In genomic region chr22:50304528-50305392, GRCh38 we compare ENCODE assay signal across 8 cellular contexts. TPM values are rescaled to one million over a fixed set of nuclear protein-coding genes. Genes with fewer than 3 reads are reported as not detected.
DNase-seq lines count a peak whose midpoint lies in the region; ATAC-seq, FAIRE-seq and TF ChIP-seq lines count a peak whose summit lies in the region.

No MANE protein-coding gene starts in this region.

- H3K36me3 ChIP-seq in ACC112 (ENCODE audit: insufficient read depth, low read length) (no peaks in the 10 kb centered on the region), bronchial epithelial cell (ENCODE audit: control insufficient read depth, insufficient read depth, low read length) (peaks cover 22% of the 10 kb centered on the region), endodermal cell (ENCODE audit: control insufficient read depth, insufficient read depth, low read length) (no peaks in the 10 kb centered on the region)

- TF ChIP-seq CTCF in bronchial epithelial cell (IDR thresholded peaks at IDR 0.05; ENCODE audit: insufficient read depth, low read length, severe bottlenecking): no peak
- no peak for TF ChIP-seq CTCF in endodermal cell (conservative IDR thresholded peaks at IDR 0.05)

- H3K27me3 ChIP-seq in ACC112 (ENCODE audit: insufficient read depth, low read length) (no peaks in the 10 kb centered on the region), bronchial epithelial cell (ENCODE audit: control insufficient read depth, insufficient read depth, low read length) (no peaks in the 10 kb centered on the region), endodermal cell (ENCODE audit: control insufficient read depth, insufficient read depth, low read length, poor library complexity, severe bottlenecking) (no peaks in the 10 kb centered on the region)

- H3K4me1 ChIP-seq in ACC112 (ENCODE audit: control insufficient read depth, insufficient read depth, low read length, unreplicated experiment) (peaks cover 59% of the 10 kb centered on the region), endodermal cell (ENCODE audit: control insufficient read depth, insufficient read depth, low read length) (peaks cover 3% of the 10 kb centered on the region)

- H3K9ac ChIP-seq in endodermal cell (ENCODE audit: extremely low read depth, low read length, poor library complexity, severe bottlenecking): no peak overlapping the region

- DNase-seq in LoVo (ENCODE audit: low spot score) (peak; percentile 69), bronchial epithelial cell (ENCODE audit: low read depth) (peak; percentile 65), midbrain (lab: John Stamatoyannopoulos, UW) (peak; percentile 58), NCI-H1417 (lab: John Stamatoyannopoulos, UW) (no peak), endodermal cell (no peak)
- no peak for DNase-seq in stimulated activated naive CD8-positive, alpha-beta T cell treated with anti-CD3 and anti-CD28 coated beads, Interleukin-15, amount 100 ng/mL, for 72 hours

- peak overlapping the region; percentile 84 for H3K4me3 ChIP-seq in ACC112 (ENCODE audit: low read depth, low read length)
- peak overlapping the region; percentile 99 for H3K4me3 ChIP-seq in bronchial epithelial cell (ENCODE audit: low read depth, low read length)
- H3K4me3 ChIP-seq in endodermal cell (ENCODE audit: low read length): no peak overlapping the region

- H3K4me3 Mint-ChIP-seq in stimulated activated naive CD8-positive, alpha-beta T cell treated with anti-CD3 and anti-CD28 coated beads, Interleukin-15, amount 100 ng/mL, for 72 hours: no peak overlapping the region
- H3K4me3 Mint-ChIP-seq in endodermal cell: no peak overlapping the region

- peak overlapping the region in 1 of 2 donors; percentile 72 for H3K27ac Mint-ChIP-seq in stimulated activated naive CD8-positive, alpha-beta T cell treated with anti-CD3 and anti-CD28 coated beads, Interleukin-15, amount 100 ng/mL, for 72 hours
- no peak overlapping the region for H3K27ac Mint-ChIP-seq in endodermal cell

- no peak for FAIRE-seq in bronchial epithelial cell (lab: Jason Lieb, UNC)

- ATAC-seq in stimulated activated naive CD8-positive, alpha-beta T cell treated with anti-CD3 and anti-CD28 coated beads, Interleukin-15, amount 100 ng/mL, for 72 hours: no peak
- no peak for ATAC-seq in HG03175 (IDR thresholded peaks at IDR 0.05; ENCODE audit: unreplicated experiment)

- peaks cover 56% of the 10 kb centered on the region for H3K79me2 ChIP-seq in ACC112 (ENCODE audit: control insufficient read depth, insufficient read depth, low read length, unreplicated experiment)

- H3K27ac ChIP-seq in ACC112 (ENCODE audit: low read depth, low read length): peak overlapping the region; percentile 81
- no peak overlapping the region for H3K27ac ChIP-seq in endodermal cell (ENCODE audit: low read depth, low read length)

- peaks cover 53% of the 10 kb centered on the region for H3K4me1 Mint-ChIP-seq in stimulated activated naive CD8-positive, alpha-beta T cell treated with anti-CD3 and anti-CD28 coated beads, Interleukin-15, amount 100 ng/mL, for 72 hours
- peaks cover 14% of the 10 kb centered on the region for H3K4me1 Mint-ChIP-seq in endodermal cell

- no peak overlapping the region for H2AFZ ChIP-seq in ACC112 (ENCODE audit: low read length, unreplicated experiment)

- H3K9me3 ChIP-seq in endodermal cell (ENCODE audit: control insufficient read depth, low read length): no peaks in the 10 kb centered on the region

- no peaks in the 10 kb centered on the region for H3K36me3 Mint-ChIP-seq in endodermal cell (ENCODE audit: low read depth)

- H3K9me3 Mint-ChIP-seq in stimulated activated naive CD8-positive, alpha-beta T cell treated with anti-CD3 and anti-CD28 coated beads, Interleukin-15, amount 100 ng/mL, for 72 hours: no peaks in the 10 kb centered on the region
- H3K9me3 Mint-ChIP-seq in endodermal cell: no peaks in the 10 kb centered on the region

- H3K27me3 Mint-ChIP-seq in stimulated activated naive CD8-positive, alpha-beta T cell treated with anti-CD3 and anti-CD28 coated beads, Interleukin-15, amount 100 ng/mL, for 72 hours: peaks cover 66% of the 10 kb centered on the region
- peaks cover 2% of the 10 kb centered on the region for H3K27me3 Mint-ChIP-seq in endodermal cell (ENCODE audit: insufficient read depth)

- WGBS in endodermal cell (ENCODE audit: insufficient coverage in 1 of 2, insufficient read length in 1 of 2), 2 experiments: 93 to 94% methylated on average over 7 to 19 of the region's 22 CpGs

RNA-seq across cellular contexts. Expression of gene PLXNB2, which starts 2.7 kb away (rescaled TPM):
- total RNA-seq in bronchial epithelial cell (138 and 176 TPM in 2 replicates), endodermal cell (10 to 100 TPM; 94.7 to 97.7 TPM)
- polyA plus RNA-seq in endodermal cell (2013, experiment 1 of 2): 108 TPM
- 109 TPM for polyA plus RNA-seq in endodermal cell (2013, experiment 2 of 2)

RNA-seq across cellular contexts. Expression of gene DENND6B, which starts 22.1 kb away (rescaled TPM):
- 1.1 and 1.8 TPM in 2 replicates for total RNA-seq in bronchial epithelial cell
- 10 to 100 TPM in 1 of 2 donors, 1 to 10 TPM in 1; 8.3 to 14.2 TPM for total RNA-seq in endodermal cell
- polyA plus RNA-seq in endodermal cell (2013, experiment 1 of 2): 19.4 TPM
- 14.7 TPM for polyA plus RNA-seq in endodermal cell (2013, experiment 2 of 2)

RNA-seq across cellular contexts. Expression of gene MAPK11, which starts 34.6 kb away (rescaled TPM):
- 3.4 and 9.0 TPM in 2 replicates for total RNA-seq in bronchial epithelial cell
- total RNA-seq in endodermal cell: under 1 TPM; 0.33 to 0.40 TPM
- polyA plus RNA-seq in endodermal cell (2013, experiment 1 of 2): 8.8 TPM
- 8.3 TPM for polyA plus RNA-seq in endodermal cell (2013, experiment 2 of 2)

RNA-seq across cellular contexts. Expression of gene PPP6R2, which starts 38.4 kb away (rescaled TPM):
- 50.5 and 57.5 TPM in 2 replicates for total RNA-seq in bronchial epithelial cell
- 10 to 100 TPM; 58.7 to 81.2 TPM for total RNA-seq in endodermal cell
- 45.3 TPM for polyA plus RNA-seq in endodermal cell (2013, experiment 1 of 2)
- polyA plus RNA-seq in endodermal cell (2013, experiment 2 of 2): 36.1 TPM

RNA-seq across cellular contexts. Expression of gene MAPK12, which starts 43.3 kb away (rescaled TPM):
- total RNA-seq in bronchial epithelial cell (12.4 and 14.1 TPM in 2 replicates), endodermal cell (10 to 100 TPM; 46.5 to 57.0 TPM)
- 14.6 TPM for polyA plus RNA-seq in endodermal cell (2013, experiment 1 of 2)
- polyA plus RNA-seq in endodermal cell (2013, experiment 2 of 2): 13.5 TPM

Comparison
In these comparisons a context has a peak if more than half of its experiments do, and no peak if none do; other contexts are left out.
1. DNase-seq: peak in LoVo (single experiment), bronchial epithelial cell (single experiment) and midbrain (single experiment); none in NCI-H1417 (0 of 3), stimulated activated naive CD8-positive, alpha-beta T cell treated with anti-CD3 and anti-CD28 coated beads, Interleukin-15, amount 100 ng/mL, for 72 hours (0 of 2) and endodermal cell (single experiment).